Comparison of ENCODE assay signal across 16 cellular contexts in genomic region chr2:24399434-24400206, GRCh38. TPM values are rescaled to one million over a fixed set of nuclear protein-coding genes. Genes with fewer than 3 reads are reported as not detected.
A peak's percentile ranks its signal among the peaks of the same experiment; 100 is the strongest.
DNase-seq lines count a peak whose midpoint lies in the region; ATAC-seq and TF ChIP-seq lines count a peak whose summit lies in the region.
"Had no signal": no experiment of that assay in that cellular context is flagged by ENCODE, and none has a peak within 500 bp of the region (broad histone marks: within the 10 kb centered on the region; RNA-seq: fewer than 3 reads in every experiment).

No MANE protein-coding gene starts in this region.

- CTCF ChIA-PET in SK-N-SH (lab: Yijun Ruan, JAX) = interaction anchor here (0.6 to 8.6 kb wide), 9 partner anchors 9 to 829 kb away, joined by 3 to 43 read pairs (median 3); partner anchors contain the start of genes CENPO and PTRHD1

- H3K4me3 Mint-ChIP-seq in T-helper 2 cell treated with Interferon-gamma antibody and Interleukin-4, amounts not matched to agents 5 μg/mL and 100 μg/mL, for 36 hours = no peak overlapping the region
- H3K4me3 Mint-ChIP-seq: activated CD4-positive, alpha-beta memory T cell treated with anti-CD3 and anti-CD28 coated beads, Interleukin-2, amount 10 ng/mL, durations not matched to agents 7 days and 5 days; type B pancreatic cell had no signal

- H3K27me3 Mint-ChIP-seq in T-helper 2 cell treated with Interferon-gamma antibody and Interleukin-4, amounts not matched to agents 5 μg/mL and 100 μg/mL, for 36 hours (ENCODE audit: low read depth) = peaks cover 7% of the 10 kb centered on the region
- H3K27me3 Mint-ChIP-seq: type B pancreatic cell had no signal

- H3K4me1 Mint-ChIP-seq in T-helper 2 cell treated with Interferon-gamma antibody and Interleukin-4, amounts not matched to agents 5 μg/mL and 100 μg/mL, for 36 hours (ENCODE audit: low read depth) = peaks cover 3% of the 10 kb centered on the region

- TF ChIP-seq CTCF in SK-N-SH (IDR thresholded peaks at IDR 0.05) (no peak), fibroblast of villous mesenchyme (IDR thresholded peaks at IDR 0.05; ENCODE audit: insufficient read depth, low read depth, low read length) (no peak), vagina (IDR thresholded peaks at IDR 0.05) (no peak)

- H3K36me3 ChIP-seq in SK-N-SH (replicated peaks in 1 of 2; ENCODE audit: control insufficient read depth in 1 of 2, insufficient read depth in 2 of 2, low read length in 1 of 2) (no peaks in the 10 kb centered on the region), vagina (no peaks in the 10 kb centered on the region)

- ATAC-seq in SK-N-SH treated with all-trans-retinoic acid at 6 μM for 48 hours = no peak
- ATAC-seq in HG03442 (IDR thresholded peaks at IDR 0.05; ENCODE audit: unreplicated experiment) = no peak
- ATAC-seq: body of pancreas had no signal

- no peaks in the 10 kb centered on the region for H3K36me3 Mint-ChIP-seq in T-helper 2 cell treated with Interferon-gamma antibody and Interleukin-4, amounts not matched to agents 5 μg/mL and 100 μg/mL, for 36 hours (ENCODE audit: low read depth)
- H3K36me3 Mint-ChIP-seq: type B pancreatic cell had no signal

- H3K27ac ChIP-seq in SK-N-SH (ENCODE audit: low read depth in 2 of 2, low read length in 1 of 2) = no peak overlapping the region
- H3K27ac ChIP-seq in vagina = peak overlapping the region; percentile 61
- H3K27ac ChIP-seq: body of pancreas had no signal

- no peaks in the 10 kb centered on the region for H3K9me3 Mint-ChIP-seq in T-helper 2 cell treated with Interferon-gamma antibody and Interleukin-4, amounts not matched to agents 5 μg/mL and 100 μg/mL, for 36 hours
- H3K9me3 Mint-ChIP-seq: activated CD4-positive, alpha-beta memory T cell treated with anti-CD3 and anti-CD28 coated beads, Interleukin-2, amount 10 ng/mL, durations not matched to agents 7 days and 5 days; type B pancreatic cell had no signal

- 87% methylated on average over 10 of the region's 10 CpGs for WGBS in SK-N-SH (ENCODE audit: low lambda C conversion rate)

- H3K9me2 ChIP-seq in SK-N-SH = no peaks in the 10 kb centered on the region

- intact Hi-C loops in vagina (cut with DNase I) = no loop called here

- no peak for DNase-seq in SK-N-SH
- DNase-seq in NCI-H748 (lab: John Stamatoyannopoulos, UW; ENCODE audit: unreplicated experiment) = peak; percentile 91
- peak; percentile 5 for DNase-seq in fibroblast of villous mesenchyme (ENCODE audit: low read depth)
- DNase-seq in vagina (ENCODE audit: extremely low spot score in 2 of 2) = no peak
- DNase-seq in T-helper 2 cell treated with Interferon-gamma antibody and Interleukin-4, amounts not matched to agents 5 μg/mL and 100 μg/mL, for 36 hours (ENCODE audit: low spot score) = no peak
- DNase-seq in C1 segment of cervical spinal cord (lab: John Stamatoyannopoulos, UW) = no peak
- DNase-seq: ACHN; activated CD4-positive, alpha-beta memory T cell treated with anti-CD3 and anti-CD28 coated beads, Interleukin-2, amount 10 ng/mL, durations not matched to agents 7 days and 5 days; activated effector memory CD4-positive, alpha-beta T cell treated with Interleukin-2 at 50 U/mL for 16 hours; body of pancreas; IMR-90; NCI-H1694; stimulated activated CD4-positive, alpha-beta T cell treated with anti-CD3 and anti-CD28 coated beads, Interleukin-2, amount 100 ng/mL, for 24 hours had no signal

- POLR2A ChIA-PET in SK-N-SH (lab: Yijun Ruan, JAX) = interaction anchor here (0.6 kb wide), 1 partner anchor 454 kb away, joined by 8 read pairs; no protein-coding TSS in a partner anchor

- H3K4me3 ChIP-seq in SK-N-SH (ENCODE audit: low read depth in 2 of 2, low read length in 1 of 2) (no peak overlapping the region), fibroblast of villous mesenchyme (ENCODE audit: low read depth, low read length) (no peak overlapping the region), vagina (no peak overlapping the region)
- H3K4me3 ChIP-seq: body of pancreas had no signal

- peaks cover 4 to 5% of the 10 kb centered on the region in 2 experiments; a peak in 2 of 4 replicates for H3K4me1 ChIP-seq in SK-N-SH (ENCODE audit: control insufficient read depth in 1 of 2, insufficient read depth in 2 of 2, low read depth in 1 of 2, low read length in 1 of 2)
- no peaks in the 10 kb centered on the region for H3K4me1 ChIP-seq in vagina

- H3K9ac ChIP-seq in SK-N-SH = no peak overlapping the region

- no peak overlapping the region for H3K27ac Mint-ChIP-seq in T-helper 2 cell treated with Interferon-gamma antibody and Interleukin-4, amounts not matched to agents 5 μg/mL and 100 μg/mL, for 36 hours
- H3K27ac Mint-ChIP-seq: activated CD4-positive, alpha-beta memory T cell treated with anti-CD3 and anti-CD28 coated beads, Interleukin-2, amount 10 ng/mL, durations not matched to agents 7 days and 5 days; type B pancreatic cell had no signal

- H3K4me2 ChIP-seq in SK-N-SH = no peak overlapping the region

- no peak for TF ChIP-seq EP300 in SK-N-SH (IDR thresholded peaks at IDR 0.05; ENCODE audit: borderline replicate concordance in 1 of 2, low read depth in 1 of 2, low read length in 1 of 2)

- no peaks in the 10 kb centered on the region for H3K9me3 ChIP-seq in SK-N-SH
- H3K9me3 ChIP-seq in vagina = no peaks in the 10 kb centered on the region
- H3K9me3 ChIP-seq: body of pancreas had no signal

- H2AFZ ChIP-seq in SK-N-SH (ENCODE audit: low read depth) = peak overlapping the region; percentile 45; the same call in 1 of the 2 replicates

- no peak for TF ChIP-seq RAD21 in SK-N-SH (IDR thresholded peaks at IDR 0.05; ENCODE audit: low read length)

- no peaks in the 10 kb centered on the region for H4K20me1 ChIP-seq in SK-N-SH (ENCODE audit: insufficient read depth)

- H3K79me2 ChIP-seq in SK-N-SH (ENCODE audit: insufficient read depth) = no peaks in the 10 kb centered on the region

- TF ChIP-seq POLR2A in vagina (IDR thresholded peaks at IDR 0.05) = no peak

- H3K27me3 ChIP-seq in SK-N-SH (ENCODE audit: insufficient read depth) = no peaks in the 10 kb centered on the region
- no peaks in the 10 kb centered on the region for H3K27me3 ChIP-seq in vagina

- peaks cover 6% of the 10 kb centered on the region for H3F3A ChIP-seq in SK-N-SH (replicated peaks; ENCODE audit: insufficient read depth)

TF ChIP-seq in SK-N-SH, 30 proteins besides CTCF, POLR2A, EP300 and RAD21 (continues in another document):
- TF ChIP-seq SMC3 (IDR thresholded peaks at IDR 0.05; ENCODE audit: low read depth, low read length) = no peak
- TF ChIP-seq MAX (IDR thresholded peaks at IDR 0.05; ENCODE audit: low read depth) = no peak
- no peak for TF ChIP-seq FOXJ3 (CRISPR knock-in tag; IDR thresholded peaks at IDR 0.05)

TF ChIP-seq in SK-N-SH treated with all-trans-retinoic acid at 6 μM for 48 hours, 23 proteins besides CTCF, POLR2A, EP300 and RAD21 (continues in another document):
- no peak for TF ChIP-seq ARNTL (CRISPR knock-in tag; IDR thresholded peaks at IDR 0.05; ENCODE audit: borderline replicate concordance, low read depth)
- TF ChIP-seq OSR1 (CRISPR knock-in tag; IDR thresholded peaks at IDR 0.05) = no peak
- TF ChIP-seq CSRNP3 (CRISPR knock-in tag; IDR thresholded peaks at IDR 0.05) = no peak
- TF ChIP-seq ZNF8 (CRISPR knock-in tag; IDR thresholded peaks at IDR 0.05) = no peak
- no peak for TF ChIP-seq CSDC2 (CRISPR knock-in tag; IDR thresholded peaks at IDR 0.05)
- no peak for TF ChIP-seq TSHZ2 (CRISPR knock-in tag; IDR thresholded peaks at IDR 0.05)
- TF ChIP-seq ZNF565 (CRISPR knock-in tag; conservative IDR thresholded peaks at IDR 0.05; ENCODE audit: low read depth) = no peak

RNA-seq across cellular contexts. Expression of gene ITSN2, which starts 39.3 kb away (rescaled TPM):
- polyA plus RNA-seq in SK-N-SH (2012; rRNA removed) = 11.9 TPM in 2 replicates
- polyA plus RNA-seq in SK-N-SH (2012; cell fraction: cytosol; rRNA removed) = 8.3 and 10.9 TPM in 2 replicates
- 38.9 and 39.9 TPM in 2 replicates for polyA plus RNA-seq in SK-N-SH (2012; cell fraction: nucleus; rRNA removed)
- 23.2 and 35.8 TPM in 2 replicates for total RNA-seq in fibroblast of villous mesenchyme
- 52.5 TPM for total RNA-seq in vagina

Comparison
In these comparisons a context has a peak if more than half of its experiments do, and no peak if none do; other contexts are left out.
1. DNase-seq: peak in NCI-H748 (single experiment) and fibroblast of villous mesenchyme (single experiment); none in SK-N-SH (single experiment), vagina (0 of 2), T-helper 2 cell treated with Interferon-gamma antibody and Interleukin-4, amounts not matched to agents 5 μg/mL and 100 μg/mL, for 36 hours (single experiment) and C1 segment of cervical spinal cord (0 of 14).